ENCODE assay signal across 1 cellular context in genomic region chr17:47899643-47900042, GRCh38.
TF ChIP-seq lines count a peak whose summit lies in the region.

No MANE protein-coding gene starts in this region.

TF ChIP-seq in IMR-90, 13 proteins besides CTCF, POLR2A, EP300 and RAD21:
- no peak for TF ChIP-seq MAFK (IDR thresholded peaks at IDR 0.05; ENCODE audit: low read depth, low read length)
- TF ChIP-seq CEBPB (IDR thresholded peaks at IDR 0.05; ENCODE audit: low read depth, low read length): no peak
TF ChIP-seq in IMR-90: peak in this region for 0.
